In the genomic region with DNA sequence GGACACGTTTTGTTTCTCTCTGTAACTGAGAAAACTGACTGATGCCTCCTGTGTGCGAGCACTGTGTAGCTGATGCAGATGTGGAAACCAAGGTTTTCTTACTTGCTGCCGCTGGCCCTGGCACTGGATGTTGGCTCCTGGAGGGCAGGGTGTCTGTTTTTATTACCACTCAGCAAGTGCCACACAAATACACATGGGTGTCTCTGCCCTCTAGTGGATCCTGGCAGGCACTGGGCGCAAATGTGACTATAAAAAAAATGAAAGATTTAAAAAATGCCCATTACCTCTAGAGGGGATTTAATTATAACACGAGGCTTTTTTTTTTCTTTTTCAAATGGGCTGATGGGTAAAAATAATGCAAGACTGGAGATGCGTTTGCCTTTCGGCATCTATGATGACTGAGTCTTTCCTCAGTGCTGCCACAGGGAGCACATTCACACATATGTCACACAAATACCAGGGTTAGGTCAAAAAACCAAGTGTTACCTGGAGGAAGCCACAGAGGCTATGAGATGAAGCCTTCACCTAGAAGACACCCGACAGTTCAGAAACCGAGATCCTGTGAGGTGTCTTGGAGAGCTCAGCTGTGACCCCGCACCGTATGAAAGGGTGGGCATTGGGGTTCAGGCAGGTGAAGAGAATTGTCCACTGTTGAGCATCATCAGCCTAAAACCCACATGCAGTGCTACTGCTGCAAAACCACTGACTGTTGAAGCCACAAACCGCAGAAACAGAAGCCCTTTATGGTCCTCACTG, we compare ENCODE assay signal across 8 cellular contexts. TPM values are rescaled to one million over a fixed set of nuclear protein-coding genes. Genes with fewer than 3 reads are reported as not detected.
DNase-seq lines count a peak whose midpoint lies in the region; ATAC-seq, FAIRE-seq and TF ChIP-seq lines count a peak whose summit lies in the region.

No MANE protein-coding gene starts in this region.

- peak; percentile 80 for TF ChIP-seq CTCF in KMS-11 (conservative IDR thresholded peaks at IDR 0.05; ENCODE audit: low read depth, low read length)
- peak; percentile 63 for TF ChIP-seq CTCF in astrocyte (IDR thresholded peaks at IDR 0.05; ENCODE audit: insufficient read depth, low read depth, low read length)

- H2AFZ ChIP-seq in KMS-11 (ENCODE audit: low read depth) (peak overlapping the region; percentile 10; the same call in 1 of the 2 replicates), astrocyte (ENCODE audit: low read depth, low read length) (no peak overlapping the region)

- no peak overlapping the region for H3K4me3 Mint-ChIP-seq in astrocyte (ENCODE audit: unreplicated experiment)
- H3K4me3 Mint-ChIP-seq in stimulated activated naive CD8-positive, alpha-beta T cell treated with anti-CD3 and anti-CD28 coated beads, Interleukin-15, Interleukin-2, amounts not matched to agents 100 ng/mL and 50 ng/mL, for 24 hours, result peak overlapping the region; percentile 9

- no peaks in the 10 kb centered on the region for H3K27me3 Mint-ChIP-seq in astrocyte (ENCODE audit: low read depth, unreplicated experiment)
- peaks cover 10% of the 10 kb centered on the region for H3K27me3 Mint-ChIP-seq in stimulated activated naive CD8-positive, alpha-beta T cell treated with anti-CD3 and anti-CD28 coated beads, Interleukin-15, Interleukin-2, amounts not matched to agents 100 ng/mL and 50 ng/mL, for 24 hours

- H3K36me3 Mint-ChIP-seq in astrocyte (ENCODE audit: low read depth, unreplicated experiment), result peaks cover 2% of the 10 kb centered on the region
- no peaks in the 10 kb centered on the region for H3K36me3 Mint-ChIP-seq in stimulated activated naive CD8-positive, alpha-beta T cell treated with anti-CD3 and anti-CD28 coated beads, Interleukin-15, Interleukin-2, amounts not matched to agents 100 ng/mL and 50 ng/mL, for 24 hours (ENCODE audit: low read depth)

- H3K4me3 ChIP-seq in KMS-11 (IDR thresholded peaks at IDR 0.05; ENCODE audit: insufficient read depth, low read depth, low read length) (no peak overlapping the region), SJCRH30 (no peak overlapping the region), astrocyte (ENCODE audit: insufficient read depth, low read depth, low read length) (no peak overlapping the region)

- no peaks in the 10 kb centered on the region for H3K4me1 Mint-ChIP-seq in astrocyte (ENCODE audit: low read depth, unreplicated experiment)
- H3K4me1 Mint-ChIP-seq in stimulated activated naive CD8-positive, alpha-beta T cell treated with anti-CD3 and anti-CD28 coated beads, Interleukin-15, Interleukin-2, amounts not matched to agents 100 ng/mL and 50 ng/mL, for 24 hours (ENCODE audit: low read depth), result peaks cover 24% of the 10 kb centered on the region

- H3K4me2 ChIP-seq in KMS-11, result peak overlapping the region; percentile 73
- H3K4me2 ChIP-seq in astrocyte (ENCODE audit: low read length), result no peak overlapping the region

- no peaks in the 10 kb centered on the region for H3K36me3 ChIP-seq in KMS-11 (ENCODE audit: insufficient read depth)
- no peaks in the 10 kb centered on the region for H3K36me3 ChIP-seq in SJCRH30
- no peaks in the 10 kb centered on the region for H3K36me3 ChIP-seq in astrocyte (ENCODE audit: insufficient read depth, low read length)

- H3K27ac ChIP-seq in KMS-11, result peak overlapping the region; percentile 48
- no peak overlapping the region for H3K27ac ChIP-seq in SJCRH30
- no peak overlapping the region for H3K27ac ChIP-seq in astrocyte (ENCODE audit: low read depth, low read length)

- no peaks in the 10 kb centered on the region for H3K27me3 ChIP-seq in KMS-11 (ENCODE audit: insufficient read depth, low read depth)
- H3K27me3 ChIP-seq in SJCRH30, result no peaks in the 10 kb centered on the region
- no peaks in the 10 kb centered on the region for H3K27me3 ChIP-seq in astrocyte (ENCODE audit: insufficient read depth, low read length)

- no peak overlapping the region for H3K27ac Mint-ChIP-seq in astrocyte (ENCODE audit: unreplicated experiment)
- peak overlapping the region; percentile 53 for H3K27ac Mint-ChIP-seq in stimulated activated naive CD8-positive, alpha-beta T cell treated with anti-CD3 and anti-CD28 coated beads, Interleukin-15, Interleukin-2, amounts not matched to agents 100 ng/mL and 50 ng/mL, for 24 hours

- H4K20me1 ChIP-seq in KMS-11 (ENCODE audit: insufficient read depth), result no peaks in the 10 kb centered on the region
- H4K20me1 ChIP-seq in astrocyte (ENCODE audit: insufficient read depth, low read length), result no peaks in the 10 kb centered on the region

- H3K9me3 ChIP-seq in SJCRH30 (replicated peaks) (no peaks in the 10 kb centered on the region), astrocyte (ENCODE audit: insufficient read depth, low read depth, low read length) (no peaks in the 10 kb centered on the region)

- H3K4me1 ChIP-seq in KMS-11 (ENCODE audit: low read depth, poor library complexity, severe bottlenecking) (peaks cover 51% of the 10 kb centered on the region), SJCRH30 (no peaks in the 10 kb centered on the region), astrocyte (ENCODE audit: insufficient read depth, low read length) (no peaks in the 10 kb centered on the region)

- H3K9ac ChIP-seq in KMS-11 (no peak overlapping the region; the same call in 1 of the 2 replicates), astrocyte (ENCODE audit: low read length) (no peak overlapping the region)

- FAIRE-seq in astrocyte (lab: Jason Lieb, UNC), result no peak

- DNase-seq in DMS153 treated with DMSO at 0.1 percent for 48 hours (lab: John Stamatoyannopoulos, UW; ENCODE audit: unreplicated experiment) (peak; percentile 42), SJCRH30 (peak; percentile 25 to 48), astrocyte (ENCODE audit: low read depth) (no peak), kidney glomerular epithelial cell (lab: John Stamatoyannopoulos, UW) (peak; percentile 33)

- no peak for ATAC-seq in HG03354 (IDR thresholded peaks at IDR 0.05; ENCODE audit: poor library complexity, severe bottlenecking, unreplicated experiment)
- no peak for ATAC-seq in GM18511 (IDR thresholded peaks at IDR 0.05; ENCODE audit: unreplicated experiment)

- H3K9me3 Mint-ChIP-seq in astrocyte (ENCODE audit: unreplicated experiment), result peaks cover 17% of the 10 kb centered on the region
- H3K9me3 Mint-ChIP-seq in stimulated activated naive CD8-positive, alpha-beta T cell treated with anti-CD3 and anti-CD28 coated beads, Interleukin-15, Interleukin-2, amounts not matched to agents 100 ng/mL and 50 ng/mL, for 24 hours, result no peaks in the 10 kb centered on the region

- no peaks in the 10 kb centered on the region for H3K79me2 ChIP-seq in KMS-11 (ENCODE audit: insufficient read depth, low read depth)
- no peaks in the 10 kb centered on the region for H3K79me2 ChIP-seq in astrocyte (ENCODE audit: insufficient read depth, low read length)

RNA-seq across cellular contexts. Expression of a gene that starts 25.7 kb away (rescaled TPM):
- 21.4 and 23.4 TPM in 2 replicates for total RNA-seq in SJCRH30 (2014; rRNA removed; shearing (Covaris generic))
- 23.9 and 26.8 TPM in 2 replicates for total RNA-seq in astrocyte

RNA-seq across cellular contexts. Expression of a gene that starts 58.6 kb away (rescaled TPM):
- total RNA-seq in SJCRH30 (2014; rRNA removed; shearing (Covaris generic)), result 32.0 and 34.1 TPM in 2 replicates
- total RNA-seq in astrocyte, result 37.5 and 44.8 TPM in 2 replicates
